ENCODE assay signal across 11 cellular contexts in the genomic region with DNA sequence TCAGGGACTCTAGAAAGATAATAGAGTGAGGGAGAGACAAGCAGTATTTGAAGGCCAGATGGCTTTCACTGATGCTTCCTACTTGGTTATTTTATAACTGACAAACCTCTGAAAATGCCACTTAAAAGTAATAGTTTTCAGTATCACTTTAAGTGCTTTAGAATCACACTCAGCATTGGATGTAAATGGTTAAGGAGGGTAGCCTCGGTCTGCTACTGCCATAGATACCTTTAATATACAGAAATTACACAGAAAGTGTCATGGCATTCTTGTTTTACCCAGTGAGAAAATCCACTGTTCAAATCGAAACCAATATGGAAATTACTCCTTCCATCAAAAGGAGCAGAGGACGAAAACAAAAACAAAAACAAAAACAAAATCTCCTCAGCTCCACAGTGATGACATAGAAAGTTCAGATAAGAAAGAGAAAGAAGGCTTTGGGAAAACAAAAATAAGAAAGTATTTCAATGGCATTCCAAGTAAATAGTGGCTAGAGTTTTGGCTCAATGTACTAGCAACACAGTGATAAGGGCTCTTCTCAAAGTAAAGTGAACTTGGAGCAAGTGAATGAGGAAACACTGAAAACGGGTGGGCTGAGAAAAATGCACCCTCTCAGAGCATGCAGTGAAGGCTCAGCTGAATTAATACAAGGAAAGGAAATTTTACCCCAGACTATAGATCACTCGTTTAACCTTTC. TPM values are rescaled to one million over a fixed set of nuclear protein-coding genes. Genes with fewer than 3 reads are reported as not detected.
DNase-seq lines count a peak whose midpoint lies in the region; ATAC-seq and TF ChIP-seq lines count a peak whose summit lies in the region.
"Had no signal": no experiment of that assay in that cellular context is flagged by ENCODE, and none has a peak within 500 bp of the region (broad histone marks: within the 10 kb centered on the region; RNA-seq: fewer than 3 reads in every experiment).

No MANE protein-coding gene starts in this region.

- no peaks in the 10 kb centered on the region for H4K20me1 ChIP-seq in osteoblast (ENCODE audit: insufficient read depth, low read length)

- H3K9me3 ChIP-seq in Panc1 (ENCODE audit: control insufficient read depth, insufficient read depth, low read depth, low read length): no peaks in the 10 kb centered on the region
- H3K9me3 ChIP-seq in osteoblast (ENCODE audit: low read depth, low read length): no peaks in the 10 kb centered on the region
- H3K9me3 ChIP-seq in breast epithelium: no peaks in the 10 kb centered on the region
- H3K9me3 ChIP-seq: colonic mucosa had no signal

- H3K27me3 ChIP-seq in Panc1 (ENCODE audit: control insufficient read depth, insufficient read depth, low read length) (no peaks in the 10 kb centered on the region), osteoblast (ENCODE audit: insufficient read depth, low read length) (no peaks in the 10 kb centered on the region), breast epithelium (no peaks in the 10 kb centered on the region)
- H3K27me3 ChIP-seq: colonic mucosa had no signal

- POLR2A ChIA-PET in Panc1 (lab: Charles Lee): no interaction called here

- ATAC-seq in GM19035 (IDR thresholded peaks at IDR 0.05; ENCODE audit: unreplicated experiment): peak; percentile 37
- peak; percentile 54 for ATAC-seq in HG02870 (IDR thresholded peaks at IDR 0.05; ENCODE audit: unreplicated experiment)
- no peak for ATAC-seq in Panc1

- H3K36me3 ChIP-seq in Panc1 (ENCODE audit: control insufficient read depth, insufficient read depth, low read length): no peaks in the 10 kb centered on the region
- no peaks in the 10 kb centered on the region for H3K36me3 ChIP-seq in osteoblast (ENCODE audit: insufficient read depth, low read length)
- H3K36me3 ChIP-seq in breast epithelium: no peaks in the 10 kb centered on the region
- H3K36me3 ChIP-seq: colonic mucosa had no signal

- H3K79me2 ChIP-seq in osteoblast (ENCODE audit: insufficient read depth, low read length): no peaks in the 10 kb centered on the region

- H3K4me1 ChIP-seq in Panc1 (ENCODE audit: control insufficient read depth, insufficient read depth, low read length): peaks cover 27% of the 10 kb centered on the region
- peaks cover 27% of the 10 kb centered on the region for H3K4me1 ChIP-seq in osteoblast (ENCODE audit: insufficient read depth, low read length)
- H3K4me1 ChIP-seq in breast epithelium: no peaks in the 10 kb centered on the region

- no TSS peak for BruUV-seq in Panc1 (replicated peaks; lab: Mats Ljungman, UMichigan)

- peak overlapping the region; percentile 7 for H3K4me2 ChIP-seq in osteoblast (ENCODE audit: insufficient read depth, low read length)

- CTCF ChIA-PET in Panc1 (lab: Charles Lee): interaction anchor here (1.2 kb wide), 1 partner anchor 12 kb away, joined by 5 read pairs; no protein-coding TSS in a partner anchor

- no peak overlapping the region for H2AFZ ChIP-seq in osteoblast (ENCODE audit: low read length)

- TF ChIP-seq POLR2A in breast epithelium (IDR thresholded peaks at IDR 0.05): no peak

- in situ Hi-C loops in Panc1 (cut with HindIII; ENCODE audit: low pct_unique_long_range_greater_than_20kb, low sequenced_read_pairs): no loop called here

- DNase-seq in Panc1 (ENCODE audit: low read depth, low spot score) (no peak), osteoblast (ENCODE audit: insufficient read length, low spot score, missing footprints) (no peak), breast epithelium (ENCODE audit: low spot score in 2 of 2) (no peak), activated gamma-delta T cell treated with Interleukin-2 at 50 U/mL for 16 hours (no peak), NCI-H446 (lab: John Stamatoyannopoulos, UW) (no peak)
- DNase-seq: colonic mucosa; NCI-H1048; stimulated activated CD4-positive, alpha-beta T cell treated with anti-CD3 and anti-CD28 coated beads, Interleukin-2, amount 100 ng/mL, for 24 hours had no signal

- peak overlapping the region in 1 of 2 experiments; percentile 36; a peak in 2 of 4 replicates for H3K4me3 ChIP-seq in Panc1 (ENCODE audit: low read depth in 2 of 2, low read length in 2 of 2)
- no peak overlapping the region for H3K4me3 ChIP-seq in osteoblast (ENCODE audit: insufficient read depth, low read length)
- no peak overlapping the region for H3K4me3 ChIP-seq in breast epithelium
- H3K4me3 ChIP-seq: colonic mucosa had no signal

- H3K27ac ChIP-seq in Panc1 (ENCODE audit: low read length): peak overlapping the region; percentile 64
- no peak overlapping the region for H3K27ac ChIP-seq in osteoblast (ENCODE audit: low read depth, low read length)
- peak overlapping the region in 1 of 2 donors; percentile 65 for H3K27ac ChIP-seq in breast epithelium
- H3K27ac ChIP-seq: colonic mucosa, VCaP had no signal

- intact Hi-C loops in Panc1 (cut with micrococcal nuclease; ENCODE audit: unreplicated experiment): no loop called here
- intact Hi-C loops in breast epithelium (cut with DNase I; ENCODE audit: low total_unique reads): no loop called here

- TF ChIP-seq CTCF in Panc1 (IDR thresholded peaks at IDR 0.05) (no peak), osteoblast (IDR thresholded peaks at IDR 0.05; ENCODE audit: extremely low read depth, low read depth, low read length) (no peak), breast epithelium (IDR thresholded peaks at IDR 0.05) (no peak)

RNA-seq across cellular contexts. Expression of gene CD47, which starts 43.2 kb away (rescaled TPM):
- total RNA-seq in Panc1 (2021; ENCODE audit: unreplicated experiment) (89.7 TPM), osteoblast (72.7 and 76.0 TPM in 2 replicates), breast epithelium (100 to 1,000 TPM in 1 of 3 donors, 10 to 100 TPM in 2; 52.8 to 126 (median 85.5) TPM)
- polyA plus RNA-seq in Panc1 (2012; ENCODE audit: insufficient read length): 50.1 TPM
